In genomic region chr6:166052837-166053236, GRCh38 we compare ENCODE assay signal across 25 cellular contexts.
"Had no signal": no experiment of that assay in that cellular context is flagged by ENCODE, and none has a peak within 500 bp of the region (broad histone marks: within the 10 kb centered on the region; RNA-seq: fewer than 3 reads in every experiment).

No MANE protein-coding gene starts in this region.

- H3K36me3 Mint-ChIP-seq: activated naive CD8-positive, alpha-beta T cell had no signal

- H3K4me2 ChIP-seq: neural progenitor cell had no signal

- H3K4me3 Mint-ChIP-seq: activated naive CD8-positive, alpha-beta T cell; memory B cell; natural killer cell; neural progenitor cell had no signal

- H3K27ac Mint-ChIP-seq: activated naive CD8-positive, alpha-beta T cell; memory B cell; natural killer cell; neural progenitor cell had no signal

- H3K27me3 ChIP-seq: body of pancreas, esophagus squamous epithelium, neural progenitor cell, spleen, testis, transverse colon had no signal

- H3K9ac ChIP-seq: neural progenitor cell had no signal

- H3K9me3 ChIP-seq: testis had no signal

- H3K4me1 Mint-ChIP-seq: memory B cell, natural killer cell had no signal

- H3K4me1 ChIP-seq: body of pancreas, esophagus squamous epithelium, spleen, transverse colon had no signal

- H3K36me3 ChIP-seq: esophagus squamous epithelium, spleen, transverse colon had no signal

- H2AFZ ChIP-seq: neural progenitor cell had no signal

- DNase-seq: activated CD4-positive, alpha-beta T cell treated with anti-CD3 and anti-CD28 coated beads for 4 hours; activated CD4-positive, alpha-beta T cell treated with anti-CD3 and anti-CD28 coated beads, Interleukin-2, amount 50 U/mL, for 4 hours; activated effector memory CD4-positive, alpha-beta T cell treated with Interleukin-2 at 50 U/mL for 16 hours; activated naive CD4-positive, alpha-beta T cell treated with Interleukin-2 at 50 U/mL for 16 hours; activated T-cell treated with anti-CD3 and anti-CD28 coated beads for 4 hours; aorta; body of pancreas; dermis blood vessel endothelial cell; effector CD4-positive, alpha-beta T cell; esophagus squamous epithelium; foreskin melanocyte; islet precursor cell; natural killer cell; occipital lobe; right cardiac atrium; spleen; stimulated activated CD4-positive, alpha-beta T cell treated with anti-CD3 and anti-CD28 coated beads, Interleukin-2, amount 100 ng/mL, for 48 hours; stimulated activated naive CD8-positive, alpha-beta T cell treated with anti-CD3 and anti-CD28 coated beads, Interleukin-15, Interleukin-2, amounts not matched to agents 100 U/mL and 50 U/mL, for 24 hours; T-helper 2 cell; testis; transverse colon had no signal

- H3K4me3 ChIP-seq: body of pancreas, esophagus squamous epithelium, neural progenitor cell, spleen, testis, transverse colon had no signal

- ATAC-seq: body of pancreas; natural killer cell; right cardiac atrium; stimulated activated naive CD8-positive, alpha-beta T cell treated with anti-CD3 and anti-CD28 coated beads, Interleukin-15, Interleukin-2, amounts not matched to agents 100 U/mL and 50 U/mL, for 24 hours had no signal

- H3K27ac ChIP-seq: body of pancreas, epithelial cell of prostate, esophagus squamous epithelium, neural progenitor cell, spleen, testis, transverse colon had no signal
